6 cellular contexts compared by ENCODE assay signal in genomic region chr12:55816876-55817351, GRCh38. TPM values are rescaled to one million over a fixed set of nuclear protein-coding genes. Genes with fewer than 3 reads are reported as not detected.
DNase-seq lines count a peak whose midpoint lies in the region; ATAC-seq and TF ChIP-seq lines count a peak whose summit lies in the region.

No MANE protein-coding gene starts in this region.

- no peak for ATAC-seq in esophagus mucosa

- peaks cover 13% of the 10 kb centered on the region for H3K36me3 ChIP-seq in ES-I3 (ENCODE audit: insufficient read depth, low read length)
- peaks cover 0 to 42% of the 10 kb centered on the region in 2 donors for H3K36me3 ChIP-seq in adrenal gland (replicated peaks in 1 of 2)
- peaks cover 22 to 26% of the 10 kb centered on the region in 2 donors for H3K36me3 ChIP-seq in mucosa of rectum (ENCODE audit: control insufficient read depth in 2 of 2, insufficient read depth in 2 of 2, low read length in 2 of 2)

- no peaks in the 10 kb centered on the region for H3K9me3 ChIP-seq in ES-I3 (ENCODE audit: control insufficient read depth, insufficient read depth, low read length)
- H3K9me3 ChIP-seq in adrenal gland (replicated peaks in 1 of 3) = no peaks in the 10 kb centered on the region
- no peaks in the 10 kb centered on the region for H3K9me3 ChIP-seq in mucosa of rectum (ENCODE audit: control insufficient read depth in 2 of 2, low read length in 2 of 2)

- TF ChIP-seq POLR2A in adrenal gland (IDR thresholded peaks at IDR 0.05) = no peak

- CTCF ChIA-PET in GM10248 (lab: Yijun Ruan, JAX) = interaction anchor here (1.1 to 4.2 kb wide), 11 partner anchors 8 to 229 kb away, joined by 3 to 20 read pairs (median 4); no protein-coding TSS in a partner anchor

- DNase-seq in adrenal gland = peak in 3 of 7 donors; percentile 38 to 49 (median 47)
- DNase-seq in Ammon's horn (ENCODE audit: low spot score) = no peak
- DNase-seq in GM10248 (ENCODE audit: extremely low spot score) = no peak

- H3K27ac ChIP-seq in adrenal gland (peak overlapping the region; percentile 74 to 92 (median 88)), mucosa of rectum (ENCODE audit: low read depth in 2 of 2, low read length in 2 of 2) (peak overlapping the region; percentile 79 to 89)

- POLR2A ChIA-PET in GM10248 (lab: Yijun Ruan, JAX) = interaction anchor here (0.9 to 3.9 kb wide), 6 partner anchors 12 to 156 kb away, joined by 4 to 41 read pairs (median 6); partner anchors contain the start of genes DNAJC14 and RAB5B

- peaks cover 17% of the 10 kb centered on the region; the same call in 1 of the 2 replicates for H3K4me1 ChIP-seq in ES-I3 (ENCODE audit: insufficient read depth, low read length)
- H3K4me1 ChIP-seq in adrenal gland (replicated peaks in 1 of 2) = peaks cover 18 to 45% of the 10 kb centered on the region in 2 donors
- H3K4me1 ChIP-seq in mucosa of rectum (ENCODE audit: control insufficient read depth in 2 of 2, insufficient read depth in 2 of 2, low read length in 2 of 2) = peaks cover 20% of the 10 kb centered on the region in 2 donors

- peak overlapping the region; percentile 93 for H3K9ac ChIP-seq in ES-I3 (ENCODE audit: low read depth, low read length)
- H3K9ac ChIP-seq in mucosa of rectum (ENCODE audit: low read depth in 1 of 2, low read length in 2 of 2) = peak overlapping the region; percentile 83 to 98

- H3K4me3 ChIP-seq in adrenal gland (peak overlapping the region; percentile 53 to 79 (median 61)), mucosa of rectum (ENCODE audit: low read length in 2 of 2) (peak overlapping the region; percentile 96 to 100)

- no peaks in the 10 kb centered on the region for H3K27me3 ChIP-seq in adrenal gland
- no peaks in the 10 kb centered on the region for H3K27me3 ChIP-seq in mucosa of rectum (ENCODE audit: control insufficient read depth in 2 of 2, insufficient read depth in 2 of 2, low read length in 2 of 2)

- TF ChIP-seq CTCF in adrenal gland (IDR thresholded peaks at IDR 0.05) (no peak), GM10248 (IDR thresholded peaks at IDR 0.05; ENCODE audit: control extremely low read depth, extremely low read depth, low read depth, missing control alignments) (no peak)

- WGBS in adrenal gland, 4 donors = 0 to 1% (median 1%) methylated on average over 14 of the region's 14 CpGs

- intact Hi-C loops in adrenal gland (cut with DNase I) = loop anchor here in 1 of 2 donors (5.0 kb wide), 1 partner anchor 125 kb away; no protein-coding TSS in a partner anchor

RNA-seq across cellular contexts. Expression of gene SARNP, which starts 0.6 kb away (rescaled TPM):
- total RNA-seq in adrenal gland = 10 to 100 TPM; 23.2 to 65.1 (median 55.2) TPM
- 100 to 1,000 TPM; 113 to 131 (median 117) TPM for polyA plus RNA-seq in adrenal gland
- 47.6 TPM for total RNA-seq in esophagus mucosa

RNA-seq across cellular contexts. Expression of gene ORMDL2, which starts 0.9 kb away (rescaled TPM):
- total RNA-seq in adrenal gland (10 to 100 TPM; 11.7 to 67.5 (median 25.8) TPM), esophagus mucosa (64.2 TPM)
- 10 to 100 TPM; 45.4 to 97.7 (median 68.6) TPM for polyA plus RNA-seq in adrenal gland

RNA-seq across cellular contexts. Expression of gene DNAJC14, which starts 12.5 kb away (rescaled TPM):
- total RNA-seq in adrenal gland (10 to 100 TPM; 26.3 to 50.0 (median 31.7) TPM), esophagus mucosa (15.3 TPM)
- polyA plus RNA-seq in adrenal gland = 10 to 100 TPM in 2 of 3 donors, 1 to 10 TPM in 1; 9.9 to 31.2 (median 12.4) TPM

RNA-seq across cellular contexts. Expression of gene MMP19, which starts 25.8 kb away (rescaled TPM):
- total RNA-seq in adrenal gland (10 to 100 TPM in 3 of 8 donors, 1 to 10 TPM in 5; 1.9 to 17.3 (median 7.2) TPM), esophagus mucosa (0.60 TPM)
- 10 to 100 TPM in 2 of 3 donors, 1 to 10 TPM in 1; 8.0 to 15.8 (median 15.3) TPM for polyA plus RNA-seq in adrenal gland
